Comparison of ENCODE assay signal across 1 cellular context in the genomic region with DNA sequence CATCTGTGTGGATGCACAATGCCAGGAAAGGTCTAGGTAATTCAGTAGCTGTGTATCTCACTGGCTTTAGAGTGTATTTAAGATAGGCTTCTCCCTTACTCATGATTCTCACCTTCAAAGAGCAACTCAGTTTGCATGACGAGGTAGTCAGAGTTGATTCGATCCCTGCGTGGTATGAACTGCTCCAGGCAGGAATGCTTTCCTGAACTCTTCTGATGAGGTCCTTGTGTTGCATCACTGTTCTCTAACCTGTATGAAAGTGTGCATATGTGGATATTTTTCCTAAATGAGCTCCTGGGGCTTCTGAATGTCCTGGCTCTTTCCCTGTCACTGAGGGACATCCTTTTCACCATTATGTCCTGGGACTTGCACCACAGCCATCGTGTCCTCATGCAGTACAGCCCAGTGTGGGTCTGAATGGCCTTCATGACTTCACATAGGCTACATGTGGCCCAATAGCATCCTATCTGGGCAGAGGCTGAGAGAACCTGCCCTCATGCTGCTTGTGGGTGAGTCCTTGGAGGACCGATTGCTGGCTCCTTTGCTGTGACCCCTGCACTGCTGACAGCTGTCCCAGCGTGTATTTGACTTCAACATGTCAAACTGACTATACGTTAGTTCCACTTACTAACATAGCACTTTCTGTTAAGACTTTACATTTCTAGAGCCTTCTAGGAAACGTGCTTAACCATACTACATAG.
TF ChIP-seq lines count a peak whose summit lies in the region.

No MANE protein-coding gene starts in this region.

TF ChIP-seq in K562, 482 proteins besides CTCF, POLR2A, EP300 and RAD21 (continued from another document and continues in another):
- TF ChIP-seq KLF10 (CRISPR knock-in tag; IDR thresholded peaks at IDR 0.05): no peak
- no peak for TF ChIP-seq RCOR1 (IDR thresholded peaks at IDR 0.05; ENCODE audit: borderline replicate concordance in 1 of 2, low read depth in 2 of 2, low read length in 2 of 2)
- TF ChIP-seq, protein P1, sequence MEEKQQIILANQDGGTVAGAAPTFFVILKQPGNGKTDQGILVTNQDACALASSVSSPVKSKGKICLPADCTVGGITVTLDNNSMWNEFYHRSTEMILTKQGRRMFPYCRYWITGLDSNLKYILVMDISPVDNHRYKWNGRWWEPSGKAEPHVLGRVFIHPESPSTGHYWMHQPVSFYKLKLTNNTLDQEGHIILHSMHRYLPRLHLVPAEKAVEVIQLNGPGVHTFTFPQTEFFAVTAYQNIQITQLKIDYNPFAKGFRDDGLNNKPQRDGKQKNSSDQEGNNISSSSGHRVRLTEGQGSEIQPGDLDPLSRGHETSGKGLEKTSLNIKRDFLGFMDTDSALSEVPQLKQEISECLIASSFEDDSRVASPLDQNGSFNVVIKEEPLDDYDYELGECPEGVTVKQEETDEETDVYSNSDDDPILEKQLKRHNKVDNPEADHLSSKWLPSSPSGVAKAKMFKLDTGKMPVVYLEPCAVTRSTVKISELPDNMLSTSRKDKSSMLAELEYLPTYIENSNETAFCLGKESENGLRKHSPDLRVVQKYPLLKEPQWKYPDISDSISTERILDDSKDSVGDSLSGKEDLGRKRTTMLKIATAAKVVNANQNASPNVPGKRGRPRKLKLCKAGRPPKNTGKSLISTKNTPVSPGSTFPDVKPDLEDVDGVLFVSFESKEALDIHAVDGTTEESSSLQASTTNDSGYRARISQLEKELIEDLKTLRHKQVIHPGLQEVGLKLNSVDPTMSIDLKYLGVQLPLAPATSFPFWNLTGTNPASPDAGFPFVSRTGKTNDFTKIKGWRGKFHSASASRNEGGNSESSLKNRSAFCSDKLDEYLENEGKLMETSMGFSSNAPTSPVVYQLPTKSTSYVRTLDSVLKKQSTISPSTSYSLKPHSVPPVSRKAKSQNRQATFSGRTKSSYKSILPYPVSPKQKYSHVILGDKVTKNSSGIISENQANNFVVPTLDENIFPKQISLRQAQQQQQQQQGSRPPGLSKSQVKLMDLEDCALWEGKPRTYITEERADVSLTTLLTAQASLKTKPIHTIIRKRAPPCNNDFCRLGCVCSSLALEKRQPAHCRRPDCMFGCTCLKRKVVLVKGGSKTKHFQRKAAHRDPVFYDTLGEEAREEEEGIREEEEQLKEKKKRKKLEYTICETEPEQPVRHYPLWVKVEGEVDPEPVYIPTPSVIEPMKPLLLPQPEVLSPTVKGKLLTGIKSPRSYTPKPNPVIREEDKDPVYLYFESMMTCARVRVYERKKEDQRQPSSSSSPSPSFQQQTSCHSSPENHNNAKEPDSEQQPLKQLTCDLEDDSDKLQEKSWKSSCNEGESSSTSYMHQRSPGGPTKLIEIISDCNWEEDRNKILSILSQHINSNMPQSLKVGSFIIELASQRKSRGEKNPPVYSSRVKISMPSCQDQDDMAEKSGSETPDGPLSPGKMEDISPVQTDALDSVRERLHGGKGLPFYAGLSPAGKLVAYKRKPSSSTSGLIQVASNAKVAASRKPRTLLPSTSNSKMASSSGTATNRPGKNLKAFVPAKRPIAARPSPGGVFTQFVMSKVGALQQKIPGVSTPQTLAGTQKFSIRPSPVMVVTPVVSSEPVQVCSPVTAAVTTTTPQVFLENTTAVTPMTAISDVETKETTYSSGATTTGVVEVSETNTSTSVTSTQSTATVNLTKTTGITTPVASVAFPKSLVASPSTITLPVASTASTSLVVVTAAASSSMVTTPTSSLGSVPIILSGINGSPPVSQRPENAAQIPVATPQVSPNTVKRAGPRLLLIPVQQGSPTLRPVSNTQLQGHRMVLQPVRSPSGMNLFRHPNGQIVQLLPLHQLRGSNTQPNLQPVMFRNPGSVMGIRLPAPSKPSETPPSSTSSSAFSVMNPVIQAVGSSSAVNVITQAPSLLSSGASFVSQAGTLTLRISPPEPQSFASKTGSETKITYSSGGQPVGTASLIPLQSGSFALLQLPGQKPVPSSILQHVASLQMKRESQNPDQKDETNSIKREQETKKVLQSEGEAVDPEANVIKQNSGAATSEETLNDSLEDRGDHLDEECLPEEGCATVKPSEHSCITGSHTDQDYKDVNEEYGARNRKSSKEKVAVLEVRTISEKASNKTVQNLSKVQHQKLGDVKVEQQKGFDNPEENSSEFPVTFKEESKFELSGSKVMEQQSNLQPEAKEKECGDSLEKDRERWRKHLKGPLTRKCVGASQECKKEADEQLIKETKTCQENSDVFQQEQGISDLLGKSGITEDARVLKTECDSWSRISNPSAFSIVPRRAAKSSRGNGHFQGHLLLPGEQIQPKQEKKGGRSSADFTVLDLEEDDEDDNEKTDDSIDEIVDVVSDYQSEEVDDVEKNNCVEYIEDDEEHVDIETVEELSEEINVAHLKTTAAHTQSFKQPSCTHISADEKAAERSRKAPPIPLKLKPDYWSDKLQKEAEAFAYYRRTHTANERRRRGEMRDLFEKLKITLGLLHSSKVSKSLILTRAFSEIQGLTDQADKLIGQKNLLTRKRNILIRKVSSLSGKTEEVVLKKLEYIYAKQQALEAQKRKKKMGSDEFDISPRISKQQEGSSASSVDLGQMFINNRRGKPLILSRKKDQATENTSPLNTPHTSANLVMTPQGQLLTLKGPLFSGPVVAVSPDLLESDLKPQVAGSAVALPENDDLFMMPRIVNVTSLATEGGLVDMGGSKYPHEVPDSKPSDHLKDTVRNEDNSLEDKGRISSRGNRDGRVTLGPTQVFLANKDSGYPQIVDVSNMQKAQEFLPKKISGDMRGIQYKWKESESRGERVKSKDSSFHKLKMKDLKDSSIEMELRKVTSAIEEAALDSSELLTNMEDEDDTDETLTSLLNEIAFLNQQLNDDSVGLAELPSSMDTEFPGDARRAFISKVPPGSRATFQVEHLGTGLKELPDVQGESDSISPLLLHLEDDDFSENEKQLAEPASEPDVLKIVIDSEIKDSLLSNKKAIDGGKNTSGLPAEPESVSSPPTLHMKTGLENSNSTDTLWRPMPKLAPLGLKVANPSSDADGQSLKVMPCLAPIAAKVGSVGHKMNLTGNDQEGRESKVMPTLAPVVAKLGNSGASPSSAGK (IDR thresholded peaks at IDR 0.05): peak; percentile 44
- TF ChIP-seq TAF9B (IDR thresholded peaks at IDR 0.05; ENCODE audit: partially characterized antibody): no peak
- TF ChIP-seq, protein P2, sequence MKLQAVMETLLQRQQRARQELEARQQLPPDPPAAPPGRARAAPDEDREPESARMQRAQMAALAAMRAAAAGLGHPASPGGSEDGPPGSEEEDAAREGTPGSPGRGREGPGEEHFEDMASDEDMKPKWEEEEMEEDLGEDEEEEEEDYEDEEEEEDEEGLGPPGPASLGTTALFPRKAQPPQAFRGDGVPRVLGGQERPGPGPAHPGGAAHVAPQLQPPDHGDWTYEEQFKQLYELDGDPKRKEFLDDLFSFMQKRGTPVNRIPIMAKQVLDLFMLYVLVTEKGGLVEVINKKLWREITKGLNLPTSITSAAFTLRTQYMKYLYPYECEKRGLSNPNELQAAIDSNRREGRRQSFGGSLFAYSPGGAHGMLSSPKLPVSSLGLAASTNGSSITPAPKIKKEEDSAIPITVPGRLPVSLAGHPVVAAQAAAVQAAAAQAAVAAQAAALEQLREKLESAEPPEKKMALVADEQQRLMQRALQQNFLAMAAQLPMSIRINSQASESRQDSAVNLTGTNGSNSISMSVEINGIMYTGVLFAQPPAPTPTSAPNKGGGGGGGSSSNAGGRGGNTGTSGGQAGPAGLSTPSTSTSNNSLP (IDR thresholded peaks at IDR 0.05; ENCODE audit: borderline replicate concordance, low read depth, low read length): no peak
- TF ChIP-seq ZNF57 (CRISPR knock-in tag; IDR thresholded peaks at IDR 0.05): 0 out of 2 replicates have a peak, but pooled peaks have one; percentile 35
- TF ChIP-seq, protein P3, sequence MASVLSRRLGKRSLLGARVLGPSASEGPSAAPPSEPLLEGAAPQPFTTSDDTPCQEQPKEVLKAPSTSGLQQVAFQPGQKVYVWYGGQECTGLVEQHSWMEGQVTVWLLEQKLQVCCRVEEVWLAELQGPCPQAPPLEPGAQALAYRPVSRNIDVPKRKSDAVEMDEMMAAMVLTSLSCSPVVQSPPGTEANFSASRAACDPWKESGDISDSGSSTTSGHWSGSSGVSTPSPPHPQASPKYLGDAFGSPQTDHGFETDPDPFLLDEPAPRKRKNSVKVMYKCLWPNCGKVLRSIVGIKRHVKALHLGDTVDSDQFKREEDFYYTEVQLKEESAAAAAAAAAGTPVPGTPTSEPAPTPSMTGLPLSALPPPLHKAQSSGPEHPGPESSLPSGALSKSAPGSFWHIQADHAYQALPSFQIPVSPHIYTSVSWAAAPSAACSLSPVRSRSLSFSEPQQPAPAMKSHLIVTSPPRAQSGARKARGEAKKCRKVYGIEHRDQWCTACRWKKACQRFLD (CRISPR knock-in tag; IDR thresholded peaks at IDR 0.05): peak; percentile 3; the same call in 1 of the 2 replicates
- TF ChIP-seq NR2C2 (CRISPR knock-in tag; IDR thresholded peaks at IDR 0.05): 0 out of 2 replicates have a peak, but pooled peaks have one; percentile 9
- TF ChIP-seq NR2C2 (tag; IDR thresholded peaks at IDR 0.05): no peak
- no peak for TF ChIP-seq POLR2AphosphoS2 (IDR thresholded peaks at IDR 0.05; ENCODE audit: low read length)
- TF ChIP-seq, protein P4, sequence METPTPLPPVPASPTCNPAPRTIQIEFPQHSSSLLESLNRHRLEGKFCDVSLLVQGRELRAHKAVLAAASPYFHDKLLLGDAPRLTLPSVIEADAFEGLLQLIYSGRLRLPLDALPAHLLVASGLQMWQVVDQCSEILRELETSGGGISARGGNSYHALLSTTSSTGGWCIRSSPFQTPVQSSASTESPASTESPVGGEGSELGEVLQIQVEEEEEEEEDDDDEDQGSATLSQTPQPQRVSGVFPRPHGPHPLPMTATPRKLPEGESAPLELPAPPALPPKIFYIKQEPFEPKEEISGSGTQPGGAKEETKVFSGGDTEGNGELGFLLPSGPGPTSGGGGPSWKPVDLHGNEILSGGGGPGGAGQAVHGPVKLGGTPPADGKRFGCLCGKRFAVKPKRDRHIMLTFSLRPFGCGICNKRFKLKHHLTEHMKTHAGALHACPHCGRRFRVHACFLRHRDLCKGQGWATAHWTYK (CRISPR knock-in tag; IDR thresholded peaks at IDR 0.05): peak; percentile 44
- no peak for TF ChIP-seq U2AF1 (optimal IDR thresholded peaks at IDR 0.05; ENCODE audit: low read depth, low read length)
- peak; percentile 71 for TF ChIP-seq DMBX1 (CRISPR knock-in tag; IDR thresholded peaks at IDR 0.05; ENCODE audit: borderline replicate concordance)
- peak; percentile 32; the same call in 1 of the 2 replicates for TF ChIP-seq DDX20 (tag; IDR thresholded peaks at IDR 0.05; ENCODE audit: low read depth)
- TF ChIP-seq ZNF197 (CRISPR knock-in tag; IDR thresholded peaks at IDR 0.05; ENCODE audit: low read depth): 0 out of 2 replicates have a peak, but pooled peaks have one; percentile 1
- TF ChIP-seq TBP (optimal IDR thresholded peaks at IDR 0.05; ENCODE audit: low read depth, low read length): no peak
- TF ChIP-seq, protein P5, sequence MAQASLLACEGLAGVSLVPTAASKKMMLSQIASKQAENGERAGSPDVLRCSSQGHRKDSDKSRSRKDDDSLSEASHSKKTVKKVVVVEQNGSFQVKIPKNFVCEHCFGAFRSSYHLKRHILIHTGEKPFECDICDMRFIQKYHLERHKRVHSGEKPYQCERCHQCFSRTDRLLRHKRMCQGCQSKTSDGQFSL (CRISPR knock-in tag; IDR thresholded peaks at IDR 0.05): no peak
- TF ChIP-seq, protein P5 (tag; IDR thresholded peaks at IDR 0.05): peak in 1 of 2 experiments; percentile 48; a peak in 1 of 4 replicates
- no peak for TF ChIP-seq CBX5 (IDR thresholded peaks at IDR 0.05; ENCODE audit: borderline replicate concordance, low read depth)
- TF ChIP-seq SMARCA5 (IDR thresholded peaks at IDR 0.05): no peak; the same call in 1 of the 2 replicates
- TF ChIP-seq MEF2D (tag; conservative IDR thresholded peaks at IDR 0.05; ENCODE audit: low read depth): peak; percentile 47
- TF ChIP-seq, protein P6, sequence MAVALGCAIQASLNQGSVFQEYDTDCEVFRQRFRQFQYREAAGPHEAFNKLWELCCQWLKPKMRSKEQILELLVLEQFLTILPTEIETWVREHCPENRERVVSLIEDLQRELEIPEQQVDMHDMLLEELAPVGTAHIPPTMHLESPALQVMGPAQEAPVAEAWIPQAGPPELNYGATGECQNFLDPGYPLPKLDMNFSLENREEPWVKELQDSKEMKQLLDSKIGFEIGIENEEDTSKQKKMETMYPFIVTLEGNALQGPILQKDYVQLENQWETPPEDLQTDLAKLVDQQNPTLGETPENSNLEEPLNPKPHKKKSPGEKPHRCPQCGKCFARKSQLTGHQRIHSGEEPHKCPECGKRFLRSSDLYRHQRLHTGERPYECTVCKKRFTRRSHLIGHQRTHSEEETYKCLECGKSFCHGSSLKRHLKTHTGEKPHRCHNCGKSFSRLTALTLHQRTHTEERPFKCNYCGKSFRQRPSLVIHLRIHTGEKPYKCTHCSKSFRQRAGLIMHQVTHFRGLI (CRISPR knock-in tag; IDR thresholded peaks at IDR 0.05): 0 out of 2 replicates have a peak, but pooled peaks have one; percentile 16
- peak; percentile 95; the same call in 1 of the 2 replicates for TF ChIP-seq BRD4 (IDR thresholded peaks at IDR 0.05)
- TF ChIP-seq, protein P7, sequence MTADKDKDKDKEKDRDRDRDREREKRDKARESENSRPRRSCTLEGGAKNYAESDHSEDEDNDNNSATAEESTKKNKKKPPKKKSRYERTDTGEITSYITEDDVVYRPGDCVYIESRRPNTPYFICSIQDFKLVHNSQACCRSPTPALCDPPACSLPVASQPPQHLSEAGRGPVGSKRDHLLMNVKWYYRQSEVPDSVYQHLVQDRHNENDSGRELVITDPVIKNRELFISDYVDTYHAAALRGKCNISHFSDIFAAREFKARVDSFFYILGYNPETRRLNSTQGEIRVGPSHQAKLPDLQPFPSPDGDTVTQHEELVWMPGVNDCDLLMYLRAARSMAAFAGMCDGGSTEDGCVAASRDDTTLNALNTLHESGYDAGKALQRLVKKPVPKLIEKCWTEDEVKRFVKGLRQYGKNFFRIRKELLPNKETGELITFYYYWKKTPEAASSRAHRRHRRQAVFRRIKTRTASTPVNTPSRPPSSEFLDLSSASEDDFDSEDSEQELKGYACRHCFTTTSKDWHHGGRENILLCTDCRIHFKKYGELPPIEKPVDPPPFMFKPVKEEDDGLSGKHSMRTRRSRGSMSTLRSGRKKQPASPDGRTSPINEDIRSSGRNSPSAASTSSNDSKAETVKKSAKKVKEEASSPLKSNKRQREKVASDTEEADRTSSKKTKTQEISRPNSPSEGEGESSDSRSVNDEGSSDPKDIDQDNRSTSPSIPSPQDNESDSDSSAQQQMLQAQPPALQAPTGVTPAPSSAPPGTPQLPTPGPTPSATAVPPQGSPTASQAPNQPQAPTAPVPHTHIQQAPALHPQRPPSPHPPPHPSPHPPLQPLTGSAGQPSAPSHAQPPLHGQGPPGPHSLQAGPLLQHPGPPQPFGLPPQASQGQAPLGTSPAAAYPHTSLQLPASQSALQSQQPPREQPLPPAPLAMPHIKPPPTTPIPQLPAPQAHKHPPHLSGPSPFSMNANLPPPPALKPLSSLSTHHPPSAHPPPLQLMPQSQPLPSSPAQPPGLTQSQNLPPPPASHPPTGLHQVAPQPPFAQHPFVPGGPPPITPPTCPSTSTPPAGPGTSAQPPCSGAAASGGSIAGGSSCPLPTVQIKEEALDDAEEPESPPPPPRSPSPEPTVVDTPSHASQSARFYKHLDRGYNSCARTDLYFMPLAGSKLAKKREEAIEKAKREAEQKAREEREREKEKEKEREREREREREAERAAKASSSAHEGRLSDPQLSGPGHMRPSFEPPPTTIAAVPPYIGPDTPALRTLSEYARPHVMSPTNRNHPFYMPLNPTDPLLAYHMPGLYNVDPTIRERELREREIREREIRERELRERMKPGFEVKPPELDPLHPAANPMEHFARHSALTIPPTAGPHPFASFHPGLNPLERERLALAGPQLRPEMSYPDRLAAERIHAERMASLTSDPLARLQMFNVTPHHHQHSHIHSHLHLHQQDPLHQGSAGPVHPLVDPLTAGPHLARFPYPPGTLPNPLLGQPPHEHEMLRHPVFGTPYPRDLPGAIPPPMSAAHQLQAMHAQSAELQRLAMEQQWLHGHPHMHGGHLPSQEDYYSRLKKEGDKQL (CRISPR knock-in tag; IDR thresholded peaks at IDR 0.05; ENCODE audit: borderline replicate concordance): no peak
- no peak for TF ChIP-seq ZNF23 (CRISPR knock-in tag; IDR thresholded peaks at IDR 0.05)
